In genomic region chr19:47253016-47253415, GRCh38 we compare ENCODE assay signal across 2 cellular contexts.
TF ChIP-seq lines count a peak whose summit lies in the region.

No MANE protein-coding gene starts in this region.

TF ChIP-seq in HEK293, 187 proteins besides CTCF, POLR2A, EP300 and RAD21:
- 0 out of 2 replicates have a peak, but pooled peaks have one; percentile 89 for TF ChIP-seq ZNF121 (tag by site-specific recombination; IDR thresholded peaks at IDR 0.05)
TF ChIP-seq in HEK293: peak in this region for 1; not testable (repeated sequence) for 186.

TF ChIP-seq in HepG2, 621 proteins besides CTCF, POLR2A, EP300 and RAD21:
- peak; percentile 71 for TF ChIP-seq CEBPG (CRISPR knock-in tag; IDR thresholded peaks at IDR 0.05)
- TF ChIP-seq ZNF121 (CRISPR knock-in tag; IDR thresholded peaks at IDR 0.05): peak; percentile 48; the same call in 1 of the 2 replicates
- peak; percentile 80 for TF ChIP-seq CEBPB (IDR thresholded peaks at IDR 0.05; ENCODE audit: borderline replicate concordance, low read depth, low read length)
